In the genomic region with DNA sequence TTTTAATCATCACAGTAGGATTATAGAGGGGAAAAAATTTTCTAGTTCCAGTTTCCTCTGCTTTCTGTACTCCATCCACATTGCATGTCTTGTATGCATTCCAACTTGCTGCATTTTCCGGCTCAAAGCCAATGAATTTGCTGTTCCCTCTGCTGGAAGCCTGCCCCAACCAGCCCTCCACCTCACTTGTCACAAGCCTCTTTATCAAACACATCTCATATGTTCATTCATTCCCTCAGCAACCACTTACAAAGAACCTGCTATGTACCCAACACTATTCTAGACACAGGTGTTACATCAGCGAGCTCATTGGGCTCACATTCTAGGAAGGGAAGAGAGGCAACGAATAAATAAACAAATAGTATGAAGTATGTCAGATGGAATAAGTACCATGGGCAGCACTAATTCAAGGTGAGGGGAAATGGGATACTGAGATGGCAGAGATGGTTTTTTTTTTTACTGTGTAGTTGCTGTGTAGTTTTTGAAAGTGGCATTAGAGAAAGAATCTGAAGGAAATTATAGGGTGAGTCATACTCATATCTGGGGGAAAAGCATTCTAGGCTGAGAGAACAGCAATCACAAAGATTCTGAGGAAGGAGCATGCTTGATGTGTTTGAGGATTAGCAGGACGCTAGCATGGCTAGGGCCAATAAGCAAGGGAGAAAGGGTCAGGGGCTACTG, we compare ENCODE assay signal across 17 cellular contexts.
DNase-seq lines count a peak whose midpoint lies in the region; ATAC-seq, FAIRE-seq and TF ChIP-seq lines count a peak whose summit lies in the region.
"Had no signal": no experiment of that assay in that cellular context is flagged by ENCODE, and none has a peak within 500 bp of the region (broad histone marks: within the 10 kb centered on the region; RNA-seq: fewer than 3 reads in every experiment).

No MANE protein-coding gene starts in this region.

- H2AFZ ChIP-seq in fibroblast of lung (ENCODE audit: low read length) (no peak overlapping the region), smooth muscle cell (ENCODE audit: low read depth) (no peak overlapping the region)
- H2AFZ ChIP-seq: neural progenitor cell had no signal

- no peaks in the 10 kb centered on the region for H3K9me3 Mint-ChIP-seq in CD14-positive monocyte
- H3K9me3 Mint-ChIP-seq: dendritic cell treated with granulocyte-macrophage colony-stimulating factor and Interleukin-4, amounts not matched to agents 40 ng/mL and 50 ng/mL, for 4 days; neural progenitor cell had no signal

- H3K9me3 ChIP-seq in fibroblast of lung (ENCODE audit: control insufficient read depth, insufficient read depth, low read depth, low read length), result no peaks in the 10 kb centered on the region
- no peaks in the 10 kb centered on the region for H3K9me3 ChIP-seq in smooth muscle cell (replicated peaks; ENCODE audit: low read depth)
- no peaks in the 10 kb centered on the region for H3K9me3 ChIP-seq in kidney (ENCODE audit: control insufficient read depth in 1 of 2, low read length in 2 of 2)
- H3K9me3 ChIP-seq: A549 had no signal

- H3K79me2 ChIP-seq in fibroblast of lung (ENCODE audit: control insufficient read depth, insufficient read depth, low read length) (no peaks in the 10 kb centered on the region), smooth muscle cell (ENCODE audit: low read depth) (no peaks in the 10 kb centered on the region)

- H3K27me3 Mint-ChIP-seq in CD14-positive monocyte (ENCODE audit: low read depth in 3 of 3), result peaks cover 0 to 3% (median 2%) of the 10 kb centered on the region in 3 donors
- H3K27me3 Mint-ChIP-seq: activated naive CD4-positive, alpha-beta T cell treated with anti-CD3 and anti-CD28 coated beads, Interleukin-2, amount 10 ng/mL, durations not matched to agents 7 days and 5 days; dendritic cell treated with granulocyte-macrophage colony-stimulating factor and Interleukin-4, amounts not matched to agents 40 ng/mL and 50 ng/mL, for 4 days had no signal

- FAIRE-seq in kidney (lab: Jason Lieb, UNC), result no peak
- FAIRE-seq: A549 had no signal

- H3K4me1 Mint-ChIP-seq in CD14-positive monocyte, result no peaks in the 10 kb centered on the region
- H3K4me1 Mint-ChIP-seq: activated naive CD4-positive, alpha-beta T cell treated with anti-CD3 and anti-CD28 coated beads, Interleukin-2, amount 10 ng/mL, durations not matched to agents 7 days and 5 days had no signal

- no peak overlapping the region for H3K27ac Mint-ChIP-seq in CD14-positive monocyte
- H3K27ac Mint-ChIP-seq: activated naive CD4-positive, alpha-beta T cell treated with anti-CD3 and anti-CD28 coated beads, Interleukin-2, amount 10 ng/mL, durations not matched to agents 7 days and 5 days; dendritic cell treated with granulocyte-macrophage colony-stimulating factor and Interleukin-4, amounts not matched to agents 40 ng/mL and 50 ng/mL, for 4 days; neural progenitor cell had no signal

- DNase-seq in NCI-H2171 treated with DMSO at 0.1 percent for 48 hours (lab: John Stamatoyannopoulos, UW), result peak; percentile 30
- no peak for DNase-seq in NCI-H2171 (lab: John Stamatoyannopoulos, UW)
- DNase-seq in NCI-H446 (lab: John Stamatoyannopoulos, UW), result peak; percentile 60 to 84
- DNase-seq in fibroblast of lung (ENCODE audit: low read depth in 2 of 2), result peak; percentile 66 to 92
- no peak for DNase-seq in smooth muscle cell (lab: John Stamatoyannopoulos, UW; ENCODE audit: unreplicated experiment)
- no peak for DNase-seq in CD14-positive monocyte (ENCODE audit: low spot score)
- DNase-seq in kidney, result no peak
- DNase-seq: activated CD8-positive, alpha-beta memory T cell treated with anti-CD3 and anti-CD28 coated beads for 24 hours; activated naive CD4-positive, alpha-beta T cell treated with anti-CD3 and anti-CD28 coated beads, Interleukin-2, amount 10 ng/mL, durations not matched to agents 7 days and 5 days; DMS79 treated with DMSO at 0.1 percent for 48 hours; H7; NCI-H1436 treated with DMSO at 0.1 percent for 48 hours had no signal

- no peak overlapping the region for H3K4me3 ChIP-seq in fibroblast of lung (replicated peaks in 1 of 4; ENCODE audit: control extremely low read depth in 1 of 4, insufficient read depth in 1 of 4, low read depth in 3 of 4, low read length in 4 of 4)
- no peak overlapping the region for H3K4me3 ChIP-seq in smooth muscle cell
- H3K4me3 ChIP-seq in kidney (ENCODE audit: low read length in 2 of 2), result no peak overlapping the region
- H3K4me3 ChIP-seq: A549, neural progenitor cell had no signal

- H3K9ac ChIP-seq in fibroblast of lung (ENCODE audit: insufficient read depth, low read length), result no peak overlapping the region
- H3K9ac ChIP-seq in smooth muscle cell (ENCODE audit: low read depth), result no peak overlapping the region
- no peak overlapping the region for H3K9ac ChIP-seq in kidney (ENCODE audit: low read length in 2 of 2)
- H3K9ac ChIP-seq: neural progenitor cell had no signal

- H3K4me1 ChIP-seq in fibroblast of lung (ENCODE audit: control insufficient read depth, extremely low read depth, insufficient read depth, low read length), result peaks cover 6% of the 10 kb centered on the region
- H3K4me1 ChIP-seq in smooth muscle cell (ENCODE audit: low read depth), result peaks cover 13% of the 10 kb centered on the region
- no peaks in the 10 kb centered on the region for H3K4me1 ChIP-seq in kidney (ENCODE audit: control insufficient read depth in 1 of 2, insufficient read depth in 1 of 2, low read depth in 1 of 2, low read length in 2 of 2)
- H3K4me1 ChIP-seq: A549 had no signal

- H3K36me3 Mint-ChIP-seq in CD14-positive monocyte, result no peaks in the 10 kb centered on the region
- H3K36me3 Mint-ChIP-seq: activated naive CD4-positive, alpha-beta T cell treated with anti-CD3 and anti-CD28 coated beads, Interleukin-2, amount 10 ng/mL, durations not matched to agents 7 days and 5 days; neural progenitor cell had no signal

- H3K27ac ChIP-seq in fibroblast of lung (ENCODE audit: insufficient read depth, low read length) (no peak overlapping the region), smooth muscle cell (ENCODE audit: low read depth) (peak overlapping the region; percentile 8), kidney (ENCODE audit: low read depth in 2 of 2, low read length in 2 of 2) (no peak overlapping the region)
- H3K27ac ChIP-seq: A549, neural progenitor cell had no signal

- 59% methylated on average over 4 of the region's 4 CpGs for WGBS in smooth muscle cell (ENCODE audit: low lambda C conversion rate)

- ATAC-seq in GM19452 (IDR thresholded peaks at IDR 0.05; ENCODE audit: unreplicated experiment), result no peak
- ATAC-seq: A549, Panc1 had no signal

- H3K4me2 ChIP-seq in fibroblast of lung (ENCODE audit: extremely low read depth, insufficient read depth, low read length) (peak overlapping the region; percentile 18), smooth muscle cell (peak overlapping the region; percentile 3)
- H3K4me2 ChIP-seq: A549, neural progenitor cell had no signal

- no peaks in the 10 kb centered on the region for H3K36me3 ChIP-seq in fibroblast of lung (ENCODE audit: control insufficient read depth, insufficient read depth, low read length)
- H3K36me3 ChIP-seq in smooth muscle cell (ENCODE audit: low read depth), result no peaks in the 10 kb centered on the region
- no peaks in the 10 kb centered on the region for H3K36me3 ChIP-seq in kidney (ENCODE audit: control insufficient read depth in 1 of 2, insufficient read depth in 2 of 2, low read length in 2 of 2)
- H3K36me3 ChIP-seq: neural progenitor cell had no signal

- no peaks in the 10 kb centered on the region for H3K27me3 ChIP-seq in fibroblast of lung (ENCODE audit: control insufficient read depth, insufficient read depth, low read length)
- no peaks in the 10 kb centered on the region for H3K27me3 ChIP-seq in smooth muscle cell (ENCODE audit: low read depth)
- H3K27me3 ChIP-seq: neural progenitor cell had no signal

- H3F3A ChIP-seq in smooth muscle cell (ENCODE audit: low read depth), result no peaks in the 10 kb centered on the region

- H3K4me3 Mint-ChIP-seq in CD14-positive monocyte, result no peak overlapping the region
- H3K4me3 Mint-ChIP-seq: activated naive CD4-positive, alpha-beta T cell treated with anti-CD3 and anti-CD28 coated beads, Interleukin-2, amount 10 ng/mL, durations not matched to agents 7 days and 5 days; dendritic cell treated with granulocyte-macrophage colony-stimulating factor and Interleukin-4, amounts not matched to agents 40 ng/mL and 50 ng/mL, for 4 days; neural progenitor cell had no signal

- no peaks in the 10 kb centered on the region for H4K20me1 ChIP-seq in fibroblast of lung (ENCODE audit: control insufficient read depth, extremely low read depth, insufficient read depth, low read length)
- no peaks in the 10 kb centered on the region for H4K20me1 ChIP-seq in smooth muscle cell (ENCODE audit: low read depth)

- no peak for TF ChIP-seq CTCF in fibroblast of lung (conservative IDR thresholded peaks at IDR 0.05 in 1 of 2, IDR thresholded peaks at IDR 0.05 in 1 of 2; ENCODE audit: low read depth in 1 of 2, low read length in 2 of 2)
- no peak for TF ChIP-seq CTCF in smooth muscle cell (IDR thresholded peaks at IDR 0.05; ENCODE audit: borderline replicate concordance, insufficient read depth, poor library complexity, severe bottlenecking)
- TF ChIP-seq CTCF in CD14-positive monocyte (IDR thresholded peaks at IDR 0.05), result no peak
- no peak for TF ChIP-seq CTCF in kidney (IDR thresholded peaks at IDR 0.05; ENCODE audit: borderline replicate concordance, extremely low read depth, insufficient read depth)

- intact Hi-C loops in CD14-positive monocyte (cut with micrococcal nuclease) (no loop called here), kidney (cut with DNase I) (no loop called here)

Comparison
In these comparisons a context has a peak if more than half of its experiments do, and no peak if none do; other contexts are left out.
1. DNase-seq: peak in NCI-H2171 treated with DMSO at 0.1 percent for 48 hours (single experiment), NCI-H446 (2 of 2) and fibroblast of lung (2 of 2); none in NCI-H2171 (single experiment), smooth muscle cell (single experiment), CD14-positive monocyte (single experiment) and kidney (single experiment).